ENCODE assay signal across 9 cellular contexts in genomic region chr12:55068416-55069010, GRCh38. TPM values are rescaled to one million over a fixed set of nuclear protein-coding genes. Genes with fewer than 3 reads are reported as not detected.
A peak's percentile ranks its signal among the peaks of the same experiment; 100 is the strongest.
DNase-seq lines count a peak whose midpoint lies in the region; ATAC-seq, FAIRE-seq and TF ChIP-seq lines count a peak whose summit lies in the region.
"Had no signal": no experiment of that assay in that cellular context is flagged by ENCODE, and none has a peak within 500 bp of the region (broad histone marks: within the 10 kb centered on the region; RNA-seq: fewer than 3 reads in every experiment).

No MANE protein-coding gene starts in this region.

- no peak overlapping the region for H3K4me3 Mint-ChIP-seq in naive thymus-derived CD8-positive, alpha-beta T cell

- CTCF ChIA-PET in A549 (lab: Yijun Ruan, JAX), result interaction anchor here (0.8 to 18.8 kb wide), 16 partner anchors 9 to 551 kb away, joined by 3 to 268 read pairs (median 4); no protein-coding TSS in a partner anchor

- TF ChIP-seq RAD21 in A549 (conservative IDR thresholded peaks at IDR 0.05 in 1 of 2, IDR thresholded peaks at IDR 0.05 in 1 of 2), result peak; percentile 22 to 42; a peak in 3 of 5 replicates

- peaks cover 4 to 11% (median 9%) of the 10 kb centered on the region in 4 donors for H3K4me1 Mint-ChIP-seq in naive thymus-derived CD8-positive, alpha-beta T cell

- H3K27me3 Mint-ChIP-seq in naive thymus-derived CD8-positive, alpha-beta T cell, result peaks cover 0 to 4% (median 3%) of the 10 kb centered on the region in 5 donors

- no peak overlapping the region for H3K27ac ChIP-seq in A549

- no peak overlapping the region for H3K4me3 ChIP-seq in A549

- no peak for FAIRE-seq in A549 (lab: Jason Lieb, UNC)

- no peaks in the 10 kb centered on the region for H3K9me3 Mint-ChIP-seq in naive thymus-derived CD8-positive, alpha-beta T cell

- no peak for TF ChIP-seq EP300 in A549 (IDR thresholded peaks at IDR 0.05)

- ATAC-seq in A549 (peak; percentile 71 to 91), HG02623 (IDR thresholded peaks at IDR 0.05; ENCODE audit: unreplicated experiment) (peak; percentile 52), esophagus mucosa (peak; percentile 78)
- peak; percentile 53 to 54 for ATAC-seq in naive thymus-derived CD8-positive, alpha-beta T cell

- WGBS in A549 (ENCODE audit: missing lambda C conversion rate), result 21% methylated on average over 8 of the region's 8 CpGs

- no peaks in the 10 kb centered on the region for H3K9me3 ChIP-seq in A549

- H3K27ac Mint-ChIP-seq in naive thymus-derived CD8-positive, alpha-beta T cell, result peak overlapping the region in 2 of 10 donors; percentile 17 to 73

- no peak overlapping the region for H3K4me2 ChIP-seq in A549

- peak; percentile 39 for TF ChIP-seq CTCF in A549 (IDR thresholded peaks at IDR 0.05)

- DNase-seq in A549 (ENCODE audit: low read depth in 1 of 2, low spot score in 1 of 2) (peak; percentile 62 to 68), GM04504 (ENCODE audit: low read depth) (peak; percentile 24), NCI-H146 (lab: John Stamatoyannopoulos, UW) (peak; percentile 22), SW480 (ENCODE audit: low spot score) (peak; percentile 69)
- DNase-seq in naive thymus-derived CD8-positive, alpha-beta T cell, result peak in 5 of 10 donors; percentile 18 to 51 (median 42)
- no peak for DNase-seq in effector CD8-positive, alpha-beta T cell (lab: John Stamatoyannopoulos, UW)

- H3K36me3 Mint-ChIP-seq in naive thymus-derived CD8-positive, alpha-beta T cell, result no peaks in the 10 kb centered on the region

- no peak for TF ChIP-seq POLR2A in A549 (IDR thresholded peaks at IDR 0.05; ENCODE audit: low read length)

- no peaks in the 10 kb centered on the region for H3K4me1 ChIP-seq in A549

- POLR2A ChIA-PET in A549 (lab: Yijun Ruan, JAX), result no interaction called here
- POLR2A ChIA-PET in naive thymus-derived CD8-positive, alpha-beta T cell (lab: Charles Lee), result interaction anchor here (0.7 to 3.9 kb wide), 4 partner anchors 72 to 102 kb away, joined by 3 to 25 read pairs (median 6); partner anchors contain the start of gene TESPA1

TF ChIP-seq in A549, 52 proteins besides CTCF, POLR2A, EP300 and RAD21:
- TF ChIP-seq POLR2AphosphoS2 (conservative IDR thresholded peaks at IDR 0.05; ENCODE audit: low read length) (no peak), SMC3 (IDR thresholded peaks at IDR 0.05) (0 out of 3 replicates have a peak, but pooled peaks have one; percentile 29)

RNA-seq across cellular contexts. Expression of gene NEUROD4, which starts 48.7 kb away (rescaled TPM):
- polyA plus RNA-seq in A549 (2011; rRNA removed), result not detected in 2 replicates
- not detected in 2 replicates for polyA plus RNA-seq in A549 (2012; cell fraction: cytosol; rRNA removed)
- not detected in 2 replicates for polyA plus RNA-seq in A549 (2012; cell fraction: nucleus; rRNA removed)
- polyA plus RNA-seq in A549 (2017; fragmentation: RNase III; extraction: RNeasy Plus Mini Kit Qiagen cat#74134 plus additional on column Dnase treatment), result not detected in 3 replicates
- not detected in 2 replicates for polyA minus RNA-seq in A549 (2011; rRNA and poly(A)+ RNA removed)
- total RNA-seq in esophagus mucosa, result not detected
- total RNA-seq in naive thymus-derived CD8-positive, alpha-beta T cell, result not detected
- not detected for polyA plus RNA-seq in naive thymus-derived CD8-positive, alpha-beta T cell
- total RNA-seq: mononuclear cell had no signal

RNA-seq across cellular contexts. Expression of gene OR9K2, which starts 57.7 kb away (rescaled TPM):
- not detected in 2 replicates for polyA plus RNA-seq in A549 (2011; rRNA removed)
- polyA plus RNA-seq in A549 (2012; cell fraction: cytosol; rRNA removed), result not detected in 2 replicates
- polyA plus RNA-seq in A549 (2012; cell fraction: nucleus; rRNA removed), result not detected in 2 replicates
- polyA plus RNA-seq in A549 (2017; fragmentation: RNase III; extraction: RNeasy Plus Mini Kit Qiagen cat#74134 plus additional on column Dnase treatment), result not detected in 3 replicates
- polyA minus RNA-seq in A549 (2011; rRNA and poly(A)+ RNA removed), result not detected in 2 replicates
- not detected for total RNA-seq in esophagus mucosa
- total RNA-seq in naive thymus-derived CD8-positive, alpha-beta T cell, result not detected
- polyA plus RNA-seq in naive thymus-derived CD8-positive, alpha-beta T cell, result not detected
- total RNA-seq: mononuclear cell had no signal
